30 cellular contexts compared by ENCODE assay signal in genomic region chr1:30521261-30521865, GRCh38.
DNase-seq lines count a peak whose midpoint lies in the region; ATAC-seq and TF ChIP-seq lines count a peak whose summit lies in the region.
"Had no signal": no experiment of that assay in that cellular context is flagged by ENCODE, and none has a peak within 500 bp of the region (broad histone marks: within the 10 kb centered on the region; RNA-seq: fewer than 3 reads in every experiment).

No MANE protein-coding gene starts in this region.

- H3K4me1 Mint-ChIP-seq in GM23338 (0 out of 3 replicates have a peak, but pooled peaks cover 2% of the 10 kb centered on the region), Calu3 (ENCODE audit: low read depth, unreplicated experiment) (no peaks in the 10 kb centered on the region)
- H3K4me1 Mint-ChIP-seq: central memory CD8-positive, alpha-beta T cell had no signal

- no peak for ATAC-seq in GM23338
- ATAC-seq in sciatic nerve, result no peak
- no peak for ATAC-seq in GM21529 (IDR thresholded peaks at IDR 0.05; ENCODE audit: unreplicated experiment)
- ATAC-seq: activated T-cell treated with anti-CD3 and anti-CD28 coated beads, Interleukin-2, amount 50 U/mL, for 4 hours; HCT116; HepG2; Panc1 had no signal

- H3K9me3 ChIP-seq in right atrium auricular region, result no peaks in the 10 kb centered on the region
- H3K9me3 ChIP-seq: adrenal gland; BLaER1 treated with 17β-estradiol and CSF1 and Interleukin-3, amounts not matched to agents 10 nM and 100 nM; right lobe of liver; upper lobe of right lung had no signal

- H3K4me3 Mint-ChIP-seq in GM23338 (no peak overlapping the region), Calu3 (ENCODE audit: low read depth, unreplicated experiment) (no peak overlapping the region)
- H3K4me3 Mint-ChIP-seq: activated T-cell treated with anti-CD3 and anti-CD28 coated beads, Interleukin-2, amount 50 U/mL, for 4 hours; central memory CD8-positive, alpha-beta T cell had no signal

- H3K27ac ChIP-seq in GM23338 (ENCODE audit: low read depth) (no peak overlapping the region), right atrium auricular region (peak overlapping the region; percentile 70 to 90)
- H3K27ac ChIP-seq: adrenal gland; BLaER1 treated with 17β-estradiol and CSF1 and Interleukin-3, amounts not matched to agents 10 nM and 100 nM; hepatocyte; right lobe of liver; upper lobe of right lung; VCaP had no signal

- H3K27me3 Mint-ChIP-seq in GM23338 (ENCODE audit: insufficient read depth, low read depth, poor library complexity) (peaks cover 2% of the 10 kb centered on the region), Calu3 (ENCODE audit: unreplicated experiment) (peaks cover 17% of the 10 kb centered on the region)

- peak; percentile 35 for DNase-seq in ELF-1 (ENCODE audit: low read depth, low spot score)
- DNase-seq in GM23338 (ENCODE audit: low spot score), result no peak
- DNase-seq in right atrium auricular region (ENCODE audit: low spot score), result peak; percentile 43
- peak; percentile 33 for DNase-seq in sciatic nerve (ENCODE audit: low spot score)
- no peak for DNase-seq in Calu3
- DNase-seq in SW 1271 (lab: John Stamatoyannopoulos, UW), result no peak
- no peak for DNase-seq in mucosa of gallbladder (ENCODE audit: low spot score)
- DNase-seq: activated CD4-positive, alpha-beta T cell treated with anti-CD3 and anti-CD28 coated beads for 48 hours; activated naive CD4-positive, alpha-beta T cell treated with Interleukin-2 at 50 U/mL for 16 hours; activated T-cell treated with anti-CD3 and anti-CD28 coated beads, Interleukin-2, amount 50 U/mL, for 4 hours; COR-L47; DMS53; foreskin melanocyte; MM.1S; NCI-H1105 treated with DMSO at 0.1 percent for 48 hours; NCI-H2029 treated with DMSO at 0.1 percent for 48 hours; NCI-H69; stimulated activated CD4-positive, alpha-beta T cell treated with anti-CD3 and anti-CD28 coated beads, Interleukin-4, amount 100 ng/mL, for 4 hours; T-helper 9 cell; upper lobe of right lung had no signal

- peak overlapping the region; percentile 71; the same call in 1 of the 2 replicates for H3K27ac Mint-ChIP-seq in GM23338
- H3K27ac Mint-ChIP-seq in Calu3 (ENCODE audit: unreplicated experiment), result no peak overlapping the region

- intact Hi-C loops in sciatic nerve (cut with DNase I) (no loop called here), Calu3 (cut with micrococcal nuclease; ENCODE audit: unreplicated experiment) (no loop called here)

- H2AFZ ChIP-seq in GM23338, result no peak overlapping the region
- H2AFZ ChIP-seq: hepatocyte had no signal

- CTCF ChIA-PET in Calu3 (lab: Charles Lee), result no interaction called here

- H3K4me1 ChIP-seq in GM23338 (ENCODE audit: insufficient read depth) (no peaks in the 10 kb centered on the region), right atrium auricular region (peaks cover 0 to 37% of the 10 kb centered on the region in 2 donors)

- no peaks in the 10 kb centered on the region for H4K20me1 ChIP-seq in GM23338 (replicated peaks; ENCODE audit: insufficient read depth)
- H4K20me1 ChIP-seq: BLaER1 treated with 17β-estradiol and CSF1 and Interleukin-3, amounts not matched to agents 10 nM and 100 nM had no signal

- H3K4me3 ChIP-seq in GM23338 (no peak overlapping the region), right atrium auricular region (no peak overlapping the region)
- H3K4me3 ChIP-seq: adrenal gland; BLaER1 treated with 17β-estradiol and CSF1 and Interleukin-3, amounts not matched to agents 10 nM and 100 nM; hepatocyte; right lobe of liver; upper lobe of right lung had no signal

- TF ChIP-seq CTCF in GM23338 (conservative IDR thresholded peaks at IDR 0.05; ENCODE audit: low read depth in 2 of 2) (no peak), right atrium auricular region (IDR thresholded peaks at IDR 0.05) (no peak), Calu3 (IDR thresholded peaks at IDR 0.05; ENCODE audit: unreplicated experiment) (no peak)

- no peaks in the 10 kb centered on the region for H3K27me3 ChIP-seq in GM23338 (ENCODE audit: insufficient read depth)
- no peaks in the 10 kb centered on the region for H3K27me3 ChIP-seq in right atrium auricular region
- H3K27me3 ChIP-seq: adrenal gland; BLaER1 treated with 17β-estradiol and CSF1 and Interleukin-3, amounts not matched to agents 10 nM and 100 nM; right lobe of liver; upper lobe of right lung had no signal

- no TSS peak for BruUV-seq in Calu3 (replicated peaks; lab: Mats Ljungman, UMichigan)

- H3K36me3 ChIP-seq in GM23338 (ENCODE audit: insufficient read depth) (no peaks in the 10 kb centered on the region), right atrium auricular region (no peaks in the 10 kb centered on the region)
- H3K36me3 ChIP-seq: adrenal gland; BLaER1 treated with 17β-estradiol and CSF1 and Interleukin-3, amounts not matched to agents 10 nM and 100 nM; right lobe of liver; upper lobe of right lung had no signal

- H3K4me2 ChIP-seq in GM23338, result no peak overlapping the region
- H3K4me2 ChIP-seq: BLaER1 treated with 17β-estradiol and CSF1 and Interleukin-3, amounts not matched to agents 10 nM and 100 nM; hepatocyte had no signal

- no peaks in the 10 kb centered on the region for H3K79me2 ChIP-seq in GM23338 (replicated peaks; ENCODE audit: insufficient read depth)
- H3K79me2 ChIP-seq: hepatocyte had no signal

- H3K9me3 Mint-ChIP-seq in GM23338, result no peaks in the 10 kb centered on the region; the same call in 2 of the 3 replicates
- H3K9me3 Mint-ChIP-seq in Calu3 (ENCODE audit: low read depth, unreplicated experiment), result no peaks in the 10 kb centered on the region
- H3K9me3 Mint-ChIP-seq: activated T-cell treated with anti-CD3 and anti-CD28 coated beads, Interleukin-2, amount 50 U/mL, for 4 hours; central memory CD8-positive, alpha-beta T cell had no signal

- H3K36me3 Mint-ChIP-seq in GM23338 (ENCODE audit: low read depth) (no peaks in the 10 kb centered on the region), Calu3 (ENCODE audit: insufficient read depth, unreplicated experiment) (no peaks in the 10 kb centered on the region)

- no peaks in the 10 kb centered on the region for H3F3A ChIP-seq in GM23338 (replicated peaks; ENCODE audit: low read depth)

- H3K9me2 ChIP-seq in GM23338 (ENCODE audit: insufficient read depth), result peaks cover 14% of the 10 kb centered on the region

TF ChIP-seq in GM23338, 12 proteins besides CTCF, POLR2A, EP300 and RAD21 (continues in another document):
- TF ChIP-seq ZNF114 (CRISPR knock-in tag; IDR thresholded peaks at IDR 0.05) (no peak), ZNF462 (CRISPR knock-in tag; IDR thresholded peaks at IDR 0.05) (no peak), CREB1 (CRISPR knock-in tag; IDR thresholded peaks at IDR 0.05; ENCODE audit: low read depth) (no peak), EZH2phosphoT487 (IDR thresholded peaks at IDR 0.05; ENCODE audit: unreplicated experiment) (no peak)

Comparison
In these comparisons a context has a peak if more than half of its experiments do, and no peak if none do; other contexts are left out.
1. DNase-seq: peak in ELF-1 (single experiment), right atrium auricular region (single experiment) and sciatic nerve (single experiment); none in GM23338 (single experiment), Calu3 (single experiment), SW 1271 (0 of 2) and mucosa of gallbladder (single experiment).